8 cellular contexts compared by ENCODE assay signal in the genomic region with DNA sequence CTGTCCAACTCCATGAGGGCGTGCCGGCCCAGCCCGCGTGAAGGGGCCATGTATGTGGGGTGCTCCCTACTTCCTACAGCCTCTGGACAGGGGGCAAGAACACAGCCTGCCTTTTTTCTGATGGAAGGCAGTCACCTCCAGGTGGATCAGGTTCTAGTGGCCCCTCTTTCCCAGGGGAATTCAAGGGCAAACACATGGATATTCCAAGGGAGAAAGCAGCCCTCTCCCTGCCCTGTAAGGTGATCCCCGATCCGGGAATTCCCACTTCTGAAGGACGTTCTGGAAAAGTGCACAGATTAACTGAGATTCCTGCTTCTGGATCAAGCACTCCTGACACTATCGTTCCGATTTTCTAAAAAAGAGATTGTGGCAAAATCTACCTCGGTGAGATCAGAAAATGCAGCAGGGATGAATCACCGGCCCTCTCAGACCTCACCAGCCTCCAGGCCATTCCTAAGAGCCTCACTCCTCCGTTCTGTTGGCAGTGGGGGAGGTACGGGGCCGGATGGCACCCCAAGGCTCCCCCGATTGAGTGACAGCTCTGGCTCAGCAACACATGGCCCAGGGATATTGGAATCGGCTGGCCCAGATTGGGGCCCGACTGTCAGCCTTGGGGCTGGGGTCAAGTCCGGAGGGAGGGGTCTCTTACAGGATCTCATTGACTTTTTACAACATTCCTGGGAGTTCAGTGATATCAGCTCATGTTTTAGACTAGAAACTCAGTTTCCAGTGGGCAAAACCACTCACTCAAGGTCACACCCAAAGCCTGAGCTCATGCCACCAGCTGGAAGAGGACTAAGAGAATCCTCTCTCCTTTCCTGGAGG. TPM values are rescaled to one million over a fixed set of nuclear protein-coding genes. Genes with fewer than 3 reads are reported as not detected.
DNase-seq lines count a peak whose midpoint lies in the region; ATAC-seq and TF ChIP-seq lines count a peak whose summit lies in the region.

No MANE protein-coding gene starts in this region.

- peaks cover 3% of the 10 kb centered on the region for H3K27me3 Mint-ChIP-seq in memory B cell

- CTCF ChIA-PET in HEK293T (lab: Yijun Ruan, JAX): interaction anchor here (0.5 to 2.3 kb wide), 5 partner anchors 14 to 1182 kb away, joined by 3 to 20 read pairs (median 3); partner anchors contain the start of gene HSD3B7

- no peaks in the 10 kb centered on the region for H3K79me2 ChIP-seq in ACC112 (ENCODE audit: control insufficient read depth, insufficient read depth, low read length, unreplicated experiment)

- peak overlapping the region; percentile 81 for H3K4me3 Mint-ChIP-seq in memory B cell

- H3K9me3 ChIP-seq in HUES64 (ENCODE audit: insufficient read depth, low read depth, low read length): no peaks in the 10 kb centered on the region

- 43% methylated on average over 18 of the region's 18 CpGs for WGBS in HUES64

- no peaks in the 10 kb centered on the region for H3K36me3 Mint-ChIP-seq in memory B cell

- peak overlapping the region; percentile 81 for H3K27ac ChIP-seq in ACC112 (ENCODE audit: low read depth, low read length)
- H3K27ac ChIP-seq in HUES64 (ENCODE audit: low read depth, low read length): peak overlapping the region; percentile 45; the same call in 1 of the 2 replicates

- H3K36me3 ChIP-seq in ACC112 (ENCODE audit: insufficient read depth, low read length) (no peaks in the 10 kb centered on the region), HUES64 (ENCODE audit: insufficient read depth, low read length) (no peaks in the 10 kb centered on the region)

- DNase-seq in cerebellar cortex (ENCODE audit: low spot score) (peak; percentile 41), memory B cell (ENCODE audit: low spot score in 2 of 2) (no peak), activated gamma-delta T cell (lab: John Stamatoyannopoulos, UW) (no peak), ureter (ENCODE audit: low spot score) (no peak), HEK293T (ENCODE audit: extremely low spot score) (no peak)

- ATAC-seq in memory B cell (ENCODE audit: low read depth): no peak
- no peak for ATAC-seq in GM21529 (IDR thresholded peaks at IDR 0.05; ENCODE audit: unreplicated experiment)

- H3K9ac ChIP-seq in HUES64 (ENCODE audit: low read depth, low read length): peak overlapping the region; percentile 27; the same call in 1 of the 2 replicates

- peaks cover 12% of the 10 kb centered on the region for H3K4me1 Mint-ChIP-seq in memory B cell

- H2AFZ ChIP-seq in ACC112 (ENCODE audit: low read length, unreplicated experiment): peak overlapping the region; percentile 57

- H3K27me3 ChIP-seq in ACC112 (ENCODE audit: insufficient read depth, low read length) (no peaks in the 10 kb centered on the region), HUES64 (ENCODE audit: insufficient read depth, low read length) (peaks cover 13% of the 10 kb centered on the region; the same call in 1 of the 2 replicates)

- no peak overlapping the region for H3K27ac Mint-ChIP-seq in memory B cell

- no peaks in the 10 kb centered on the region for H3K9me3 Mint-ChIP-seq in memory B cell

- H3K4me1 ChIP-seq in ACC112 (ENCODE audit: control insufficient read depth, insufficient read depth, low read length, unreplicated experiment) (peaks cover 22% of the 10 kb centered on the region), HUES64 (ENCODE audit: insufficient read depth, low read length) (peaks cover 16% of the 10 kb centered on the region)

- POLR2A ChIA-PET in HEK293T (lab: Yijun Ruan, JAX): interaction anchor here (0.8 to 1.6 kb wide), 10 partner anchors 9 to 1025 kb away, joined by 3 to 7 read pairs (median 4); partner anchors contain the start of genes FUS, HSD3B7, STX4 and ZNF646

- H3K4me3 ChIP-seq in ACC112 (ENCODE audit: low read depth, low read length): peak overlapping the region; percentile 91
- peak overlapping the region; percentile 68 for H3K4me3 ChIP-seq in HUES64 (ENCODE audit: low read length)

TF ChIP-seq in HEK293T, 16 proteins besides CTCF, POLR2A, EP300 and RAD21:
- TF ChIP-seq SP1 (IDR thresholded peaks at IDR 0.05): no peak
- no peak for TF ChIP-seq ZNF384 (IDR thresholded peaks at IDR 0.05)
- TF ChIP-seq TARDBP (IDR thresholded peaks at IDR 0.05): no peak
- no peak for TF ChIP-seq L3MBTL2 (conservative IDR thresholded peaks at IDR 0.05)
- no peak for TF ChIP-seq SUZ12 (IDR thresholded peaks at IDR 0.05)
- no peak for TF ChIP-seq CTBP1 (IDR thresholded peaks at IDR 0.05; ENCODE audit: borderline replicate concordance)
- no peak for TF ChIP-seq FOXK2 (IDR thresholded peaks at IDR 0.05)
- no peak for TF ChIP-seq PKNOX1 (IDR thresholded peaks at IDR 0.05)
- no peak for TF ChIP-seq LEF1 (IDR thresholded peaks at IDR 0.05; ENCODE audit: borderline replicate concordance)
- TF ChIP-seq FOXM1 (IDR thresholded peaks at IDR 0.05; ENCODE audit: borderline replicate concordance): no peak
- no peak for TF ChIP-seq ARNT (IDR thresholded peaks at IDR 0.05)
- no peak for TF ChIP-seq HDGF (IDR thresholded peaks at IDR 0.05; ENCODE audit: borderline replicate concordance)
- TF ChIP-seq BHLHE40 (IDR thresholded peaks at IDR 0.05; ENCODE audit: borderline replicate concordance): no peak
- no peak for TF ChIP-seq ELF4 (IDR thresholded peaks at IDR 0.05)
- TF ChIP-seq NFRKB (IDR thresholded peaks at IDR 0.05): no peak
- TF ChIP-seq FOXA1 (IDR thresholded peaks at IDR 0.05): no peak

RNA-seq across cellular contexts. Expression of gene STX1B, which starts 12.3 kb away (rescaled TPM):
- 3.3 TPM for polyA plus RNA-seq in HUES64 (2013, experiment 1 of 2)
- 5.5 TPM for polyA plus RNA-seq in HUES64 (2013, experiment 2 of 2)
- total RNA-seq in ureter: 1.6 TPM

RNA-seq across cellular contexts. Expression of gene HSD3B7, which starts 13.1 kb away (rescaled TPM):
- 2.0 TPM for polyA plus RNA-seq in HUES64 (2013, experiment 1 of 2)
- 1.5 TPM for polyA plus RNA-seq in HUES64 (2013, experiment 2 of 2)
- 14.8 TPM for total RNA-seq in ureter

RNA-seq across cellular contexts. Expression of gene STX4, which starts 35.3 kb away (rescaled TPM):
- 19.7 TPM for polyA plus RNA-seq in HUES64 (2013, experiment 1 of 2)
- 23.0 TPM for polyA plus RNA-seq in HUES64 (2013, experiment 2 of 2)
- 55.0 TPM for total RNA-seq in ureter

RNA-seq across cellular contexts. Expression of gene SETD1A, which starts 40.5 kb away (rescaled TPM):
- 22.1 TPM for polyA plus RNA-seq in HUES64 (2013, experiment 1 of 2)
- 21.0 TPM for polyA plus RNA-seq in HUES64 (2013, experiment 2 of 2)
- 19.6 TPM for total RNA-seq in ureter

RNA-seq across cellular contexts. Expression of gene ORAI3, which starts 49.2 kb away (rescaled TPM):
- polyA plus RNA-seq in HUES64 (2013, experiment 1 of 2): 7.9 TPM
- polyA plus RNA-seq in HUES64 (2013, experiment 2 of 2): 9.8 TPM
- 25.9 TPM for total RNA-seq in ureter
